Comparison of ENCODE assay signal across 24 cellular contexts in genomic region chr18:11960743-11961380, GRCh38.
"Had no signal": no experiment of that assay in that cellular context is flagged by ENCODE, and none has a peak within 500 bp of the region (broad histone marks: within the 10 kb centered on the region; RNA-seq: fewer than 3 reads in every experiment).

No MANE protein-coding gene starts in this region.

- H3K27me3 ChIP-seq: dorsolateral prefrontal cortex, foreskin keratinocyte had no signal

- H3K27ac ChIP-seq: dorsolateral prefrontal cortex, foreskin keratinocyte, lower lobe of right lung had no signal

- H3K4me1 ChIP-seq: lower lobe of right lung had no signal

- H3K27ac Mint-ChIP-seq: activated B cell treated with CpG ODN at 0.5 μM for 24 hours; activated CD8-positive, alpha-beta T cell treated with anti-CD3 and anti-CD28 coated beads for 36 hours; activated naive CD8-positive, alpha-beta T cell treated with anti-CD3 and anti-CD28 coated beads, Interleukin-2, amount 10 ng/mL, durations not matched to agents 7 days and 5 days; activated T-helper 17 cell treated with anti-CD3 and anti-CD28 coated beads, Interleukin-2, amount 50 U/mL, for 72 hours; mesothelial cell of epicardium had no signal

- H3K27me3 Mint-ChIP-seq: activated B cell treated with CpG ODN at 0.5 μM for 24 hours; activated CD8-positive, alpha-beta T cell treated with anti-CD3 and anti-CD28 coated beads for 36 hours had no signal

- H3K4me3 Mint-ChIP-seq: activated B cell treated with CpG ODN at 0.5 μM for 24 hours; activated CD8-positive, alpha-beta T cell treated with anti-CD3 and anti-CD28 coated beads for 36 hours; activated naive CD8-positive, alpha-beta T cell treated with anti-CD3 and anti-CD28 coated beads, Interleukin-2, amount 10 ng/mL, durations not matched to agents 7 days and 5 days; activated T-helper 17 cell treated with anti-CD3 and anti-CD28 coated beads, Interleukin-2, amount 50 U/mL, for 72 hours; mesothelial cell of epicardium; nephron had no signal

- H3K36me3 ChIP-seq: lower lobe of right lung had no signal

- H3K36me3 Mint-ChIP-seq: activated naive CD8-positive, alpha-beta T cell treated with anti-CD3 and anti-CD28 coated beads, Interleukin-2, amount 10 ng/mL, durations not matched to agents 7 days and 5 days had no signal

- H3K4me1 Mint-ChIP-seq: activated B cell treated with CpG ODN at 0.5 μM for 24 hours; activated naive CD8-positive, alpha-beta T cell treated with anti-CD3 and anti-CD28 coated beads, Interleukin-2, amount 10 ng/mL, durations not matched to agents 7 days and 5 days; activated T-helper 17 cell treated with anti-CD3 and anti-CD28 coated beads, Interleukin-2, amount 50 U/mL, for 72 hours had no signal

- DNase-seq: activated B cell treated with CpG ODN at 0.5 μM for 24 hours; activated CD4-positive, alpha-beta T cell treated with anti-CD3 and anti-CD28 coated beads for 48 hours; activated CD8-positive, alpha-beta T cell treated with anti-CD3 and anti-CD28 coated beads for 36 hours; activated naive CD4-positive, alpha-beta T cell treated with Interleukin-2 at 50 U/mL for 16 hours; activated naive CD8-positive, alpha-beta T cell treated with anti-CD3 and anti-CD28 coated beads, Interleukin-2, amount 10 ng/mL, durations not matched to agents 7 days and 5 days; activated T-cell treated with anti-CD3 and anti-CD28 coated beads, Interleukin-2, amount 50 U/mL, for 1 hour; amygdala; caudate nucleus; dorsolateral prefrontal cortex; foreskin keratinocyte; hypothalamus; islet precursor cell; left colon; lower lobe of right lung; occipital lobe; retina; stimulated activated CD4-positive, alpha-beta T cell treated with anti-CD3 and anti-CD28 coated beads, Interleukin-12 subunit alpha, Interleukin-12 subunit beta, amount 100 ng/mL, for 4 hours; stimulated activated CD4-positive, alpha-beta T cell treated with anti-CD3 and anti-CD28 coated beads, Interleukin-1b, Interleukin-23, amount 100 ng/mL, for 48 hours; stimulated activated CD8-positive, alpha-beta memory T cell treated with anti-CD3 and anti-CD28 coated beads, Interleukin-4, amount 100 ng/mL, for 48 hours; stimulated activated naive CD4-positive, alpha-beta T cell had no signal

- ATAC-seq: activated CD8-positive, alpha-beta T cell treated with anti-CD3 and anti-CD28 coated beads for 36 hours; activated T-helper 17 cell treated with anti-CD3 and anti-CD28 coated beads, Interleukin-2, amount 50 U/mL, for 72 hours; foreskin keratinocyte; left colon; lower lobe of right lung had no signal

- FAIRE-seq: urothelium cell line had no signal

- H3K4me3 ChIP-seq: dorsolateral prefrontal cortex, lower lobe of right lung had no signal
